25 cellular contexts compared by ENCODE assay signal in genomic region chr5:62596096-62596495, GRCh38. TPM values are rescaled to one million over a fixed set of nuclear protein-coding genes. Genes with fewer than 3 reads are reported as not detected.
DNase-seq lines count a peak whose midpoint lies in the region; ATAC-seq and TF ChIP-seq lines count a peak whose summit lies in the region.
"Had no signal": no experiment of that assay in that cellular context is flagged by ENCODE, and none has a peak within 500 bp of the region (broad histone marks: within the 10 kb centered on the region; RNA-seq: fewer than 3 reads in every experiment).

No MANE protein-coding gene starts in this region.

- no peak overlapping the region for H4K12ac ChIP-seq in trophoblast cell (ENCODE audit: low read depth, low read length)

- no peaks in the 10 kb centered on the region for H3K9me3 Mint-ChIP-seq in HFFc6

- no CpG with 5 or more reads among the region's 1 CpG for WGBS in trophoblast cell (ENCODE audit: extremely low coverage, insufficient coverage, insufficient read length)

- CTCF ChIA-PET in BJ (lab: Yijun Ruan, JAX) = no interaction called here

- POLR2A ChIA-PET in BJ (lab: Charles Lee) = interaction anchor here (0.7 kb wide), 1 partner anchor 94 kb away, joined by 6 read pairs; no protein-coding TSS in a partner anchor

- H3K4me1 ChIP-seq in trophoblast cell (ENCODE audit: control insufficient read depth in 1 of 2, insufficient read depth in 2 of 2, low read length in 2 of 2) = no peaks in the 10 kb centered on the region

- intact Hi-C loops in dorsolateral prefrontal cortex (cut with DNase I) = no loop called here

- no peak overlapping the region for H2AK5ac ChIP-seq in trophoblast cell (ENCODE audit: low read length)

- peak overlapping the region; percentile 6; the same call in 1 of the 2 replicates for H3K4me3 Mint-ChIP-seq in HFFc6
- H3K4me3 Mint-ChIP-seq: IgD-negative memory B cell had no signal

- H3K27me3 Mint-ChIP-seq in HFFc6 (ENCODE audit: insufficient read depth) = no peaks in the 10 kb centered on the region
- H3K27me3 Mint-ChIP-seq: IgD-negative memory B cell had no signal

- H3K36me3 ChIP-seq in BJ (ENCODE audit: control insufficient read depth, insufficient read depth, low read length) (no peaks in the 10 kb centered on the region; the same call in 1 of the 2 replicates), trophoblast cell (ENCODE audit: control insufficient read depth in 1 of 2, insufficient read depth in 2 of 2, low read length in 2 of 2) (peaks cover 0 to 2% of the 10 kb centered on the region in 2 experiments)

- H3K27ac Mint-ChIP-seq in HFFc6 = peak overlapping the region; percentile 66
- H3K27ac Mint-ChIP-seq: IgD-negative memory B cell had no signal

- no peak overlapping the region for H3K18ac ChIP-seq in trophoblast cell (ENCODE audit: low read length)

- H3K4me3 ChIP-seq in BJ (ENCODE audit: low read depth, low read length) (no peak overlapping the region), trophoblast cell (ENCODE audit: low read depth, low read length) (no peak overlapping the region), dorsolateral prefrontal cortex (no peak overlapping the region)
- H3K4me3 ChIP-seq: A549, SK-N-MC had no signal

- TF ChIP-seq CTCF in BJ (IDR thresholded peaks at IDR 0.05; ENCODE audit: insufficient read depth, low read depth, low read length) (no peak), HFFc6 (IDR thresholded peaks at IDR 0.05) (no peak), dorsolateral prefrontal cortex (IDR thresholded peaks at IDR 0.05 in 54 of 56, conservative IDR thresholded peaks at IDR 0.05 in 2 of 56; ENCODE audit: low read depth in 1 of 56, partially characterized antibody in 56 of 56) (no peak)

- no peak overlapping the region for H4K91ac ChIP-seq in trophoblast cell (ENCODE audit: low read depth, low read length)

- H3K79me2 ChIP-seq in trophoblast cell (ENCODE audit: control insufficient read depth, insufficient read depth, low read length, poor library complexity) = no peaks in the 10 kb centered on the region

- no peak overlapping the region for H3K14ac ChIP-seq in trophoblast cell (ENCODE audit: low read length)

- H4K8ac ChIP-seq in trophoblast cell (ENCODE audit: low read depth, low read length) = no peak overlapping the region

- H3K23ac ChIP-seq in trophoblast cell (ENCODE audit: low read length) = no peak overlapping the region

- H3K36me3 Mint-ChIP-seq in HFFc6 (ENCODE audit: low read depth) = 0 out of 2 replicates have a peak, but pooled peaks cover 8% of the 10 kb centered on the region

- no peak for ATAC-seq in HG02840 (IDR thresholded peaks at IDR 0.05; ENCODE audit: low FRiP score, unreplicated experiment)
- ATAC-seq: A549 had no signal

- H3K79me1 ChIP-seq in trophoblast cell (ENCODE audit: low read length) = no peaks in the 10 kb centered on the region

- no peak overlapping the region for H3K27ac ChIP-seq in trophoblast cell (ENCODE audit: low read depth, low read length)
- H3K27ac ChIP-seq in dorsolateral prefrontal cortex = no peak overlapping the region
- H3K27ac ChIP-seq: A549, HL-60, SK-N-MC had no signal

- H3K4ac ChIP-seq in trophoblast cell (ENCODE audit: low read depth, low read length) = no peak overlapping the region

- no peak overlapping the region for H2BK5ac ChIP-seq in trophoblast cell (ENCODE audit: low read depth, low read length, poor library complexity)

- no peak overlapping the region for H2BK120ac ChIP-seq in trophoblast cell (ENCODE audit: insufficient read depth, low read length, poor library complexity)

- DNase-seq in BJ (ENCODE audit: low read depth) = peak; percentile 51
- peak; percentile 41 for DNase-seq in HFFc6
- DNase-seq in fibroblast of gingiva (ENCODE audit: low read depth) = peak; percentile 48
- DNase-seq in trophoblast cell = peak; percentile 40 to 58
- DNase-seq in mucosa of gallbladder (ENCODE audit: low spot score) = no peak
- no peak for DNase-seq in dorsolateral prefrontal cortex
- DNase-seq in NOMO-1 treated with DMSO at 0.1 percent for 48 hours (lab: John Stamatoyannopoulos, UW; ENCODE audit: unreplicated experiment) = no peak
- DNase-seq: AML-193; COR-L47; DMS 273 treated with DMSO at 0.1 percent for 48 hours; DND-41; GF-D8; GOT3; Karpas-422; MM.1S; NCI-H1105; NCI-H2081; NK-92 treated with Interleukin-12 subunit alpha and Interleukin-12 subunit beta, amount 100 ng/mL, for 24 hours; OCI-M1; SHP77 had no signal

- no peaks in the 10 kb centered on the region for H3K9me3 ChIP-seq in trophoblast cell (ENCODE audit: insufficient read depth, low read depth, low read length)
- H3K9me3 ChIP-seq: A549 had no signal

- H3K4me2 ChIP-seq in trophoblast cell (ENCODE audit: low read length) = no peak overlapping the region
- H3K4me2 ChIP-seq: A549 had no signal

- H3K4me1 Mint-ChIP-seq in HFFc6 (ENCODE audit: low read depth) = peaks cover 43% of the 10 kb centered on the region

- H3K9ac ChIP-seq in trophoblast cell (ENCODE audit: low read length) = no peak overlapping the region

- H2BK12ac ChIP-seq in trophoblast cell (ENCODE audit: low read length) = no peak overlapping the region

- H2AFZ ChIP-seq in trophoblast cell (ENCODE audit: insufficient read depth, low read length, poor library complexity) = no peak overlapping the region

- no peaks in the 10 kb centered on the region for H3K27me3 ChIP-seq in BJ (ENCODE audit: control insufficient read depth, insufficient read depth, low read length)
- H3K27me3 ChIP-seq in trophoblast cell (ENCODE audit: insufficient read depth, low read length) = no peaks in the 10 kb centered on the region
- H3K27me3 ChIP-seq in dorsolateral prefrontal cortex = no peaks in the 10 kb centered on the region

RNA-seq across cellular contexts. Expression of gene LRRC70, which starts 17.5 kb away (rescaled TPM):
- polyA plus RNA-seq in BJ (2011; rRNA removed) = 0.07 and 0.13 TPM in 2 replicates
- 1.3 and 1.4 TPM in 2 replicates for polyA minus RNA-seq in BJ (2011; rRNA and poly(A)+ RNA removed)
- under 1 TPM; 0.13 to 0.50 (median 0.28) TPM for total RNA-seq in HFFc6 (2021; fragmentation: NEBNext Ultra II Directional; extraction: Animal tissue kit (Norgen Biotek cat#: 25700))
- 0.03 and 0.08 TPM in 2 replicates for polyA plus RNA-seq in trophoblast cell (2013)
- total RNA-seq in mucosa of gallbladder (1.0 TPM), dorsolateral prefrontal cortex (1 to 10 TPM in 118 of 120 experiments, under 1 TPM in 2; 0.38 to 7.3 (median 3.1) TPM)
- polyA plus RNA-seq: IgD-negative memory B cell had no signal

Comparison
In these comparisons a context has a peak if more than half of its experiments do, and no peak if none do; other contexts are left out.
1. DNase-seq: peak in BJ (single experiment), HFFc6 (single experiment), fibroblast of gingiva (single experiment) and trophoblast cell (2 of 2); none in mucosa of gallbladder (single experiment), dorsolateral prefrontal cortex (0 of 10) and NOMO-1 treated with DMSO at 0.1 percent for 48 hours (single experiment).